Comparison of ENCODE assay signal across 1 cellular context in the genomic region with DNA sequence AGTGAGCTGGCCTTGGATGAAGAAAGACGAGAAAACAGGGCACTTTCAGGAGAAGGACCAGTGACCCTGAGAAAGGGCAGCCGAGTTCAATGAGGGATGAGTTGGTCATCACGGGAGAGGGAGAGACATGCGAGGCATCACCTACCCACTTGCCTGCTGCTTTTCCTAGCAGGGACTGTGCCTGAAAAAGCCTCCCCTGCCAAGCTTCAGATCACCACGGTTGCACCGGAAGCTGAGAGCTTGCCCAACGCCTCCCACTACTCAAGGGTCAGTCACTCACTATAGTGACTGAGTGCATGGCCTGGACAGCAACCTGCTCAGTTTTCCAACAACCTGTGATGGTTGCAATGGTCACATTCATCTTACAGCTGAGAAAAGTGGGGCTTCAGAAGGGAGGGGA.
A peak's percentile ranks its signal among the peaks of the same experiment; 100 is the strongest.
TF ChIP-seq lines count a peak whose summit lies in the region.

No MANE protein-coding gene starts in this region.

TF ChIP-seq in H1, 55 proteins besides CTCF, POLR2A, EP300 and RAD21:
- TF ChIP-seq CHD1 (IDR thresholded peaks at IDR 0.05; ENCODE audit: low read depth, low read length) (no peak), POLR2AphosphoS5 (IDR thresholded peaks at IDR 0.05; ENCODE audit: low read depth, low read length) (peak; percentile 31; the same call in 1 of the 2 replicates)
TF ChIP-seq in H1: peak in this region for 1.
